Comparison of ENCODE assay signal across 8 cellular contexts in genomic region chr15:72227192-72227586, GRCh38. TPM values are rescaled to one million over a fixed set of nuclear protein-coding genes. Genes with fewer than 3 reads are reported as not detected.
DNase-seq lines count a peak whose midpoint lies in the region; FAIRE-seq and TF ChIP-seq lines count a peak whose summit lies in the region.

No MANE protein-coding gene starts in this region.

- no peak for FAIRE-seq in astrocyte (lab: Jason Lieb, UNC)

- H3K27ac Mint-ChIP-seq in astrocyte (ENCODE audit: unreplicated experiment), result peak overlapping the region; percentile 96

- peak overlapping the region; percentile 99 for H3K4me3 ChIP-seq in GM12875 (ENCODE audit: low read depth, low read length)
- H3K4me3 ChIP-seq in astrocyte (ENCODE audit: insufficient read depth, low read depth, low read length), result peak overlapping the region; percentile 78
- H3K4me3 ChIP-seq in mesenchymal stem cell (ENCODE audit: insufficient read depth in 1 of 2, low read depth in 1 of 2, low read length in 2 of 2), result peak overlapping the region in 1 of 2 experiments; percentile 98
- H3K4me3 ChIP-seq in tibial artery, result peak overlapping the region in 1 of 2 donors; percentile 7

- peaks cover 48% of the 10 kb centered on the region for H3K4me1 Mint-ChIP-seq in astrocyte (ENCODE audit: low read depth, unreplicated experiment)

- no peak overlapping the region for H3K4ac ChIP-seq in mesenchymal stem cell (ENCODE audit: low read depth in 1 of 2, low read length in 2 of 2)

- H3K4me1 ChIP-seq in astrocyte (ENCODE audit: insufficient read depth, low read length) (peaks cover 57% of the 10 kb centered on the region), mesenchymal stem cell (ENCODE audit: control insufficient read depth, insufficient read depth, low read depth, low read length) (peaks cover 22% of the 10 kb centered on the region), tibial artery (peaks cover 0 to 57% (median 45%) of the 10 kb centered on the region in 4 donors)

- no peak for TF ChIP-seq CTCF in GM12875 (IDR thresholded peaks at IDR 0.05; ENCODE audit: borderline replicate concordance, insufficient read depth, low read depth, low read length)
- TF ChIP-seq CTCF in astrocyte (IDR thresholded peaks at IDR 0.05; ENCODE audit: insufficient read depth, low read depth, low read length), result no peak
- TF ChIP-seq CTCF in tibial artery (IDR thresholded peaks at IDR 0.05), result no peak

- peak overlapping the region; percentile 87 for H3K27ac ChIP-seq in astrocyte (ENCODE audit: low read depth, low read length)
- H3K27ac ChIP-seq in mesenchymal stem cell (ENCODE audit: low read length, poor library complexity, severe bottlenecking), result peak overlapping the region; percentile 98
- peak overlapping the region; percentile 100 for H3K27ac ChIP-seq in tibial artery

- peaks cover 36% of the 10 kb centered on the region for H3K36me3 Mint-ChIP-seq in astrocyte (ENCODE audit: low read depth, unreplicated experiment)

- H3K4me3 Mint-ChIP-seq in astrocyte (ENCODE audit: unreplicated experiment), result peak overlapping the region; percentile 100

- H3K9ac ChIP-seq in astrocyte (ENCODE audit: low read length) (peak overlapping the region; percentile 71), mesenchymal stem cell (ENCODE audit: low read length) (peak overlapping the region; percentile 99)

- no peak overlapping the region for H2AFZ ChIP-seq in astrocyte (ENCODE audit: low read depth, low read length)
- no peak overlapping the region for H2AFZ ChIP-seq in mesenchymal stem cell (ENCODE audit: low read depth, low read length)

- H3K18ac ChIP-seq in mesenchymal stem cell (ENCODE audit: low read depth in 1 of 2, low read length in 2 of 2), result no peak overlapping the region

- no peaks in the 10 kb centered on the region for H3K79me1 ChIP-seq in mesenchymal stem cell (replicated peaks; ENCODE audit: low read length, poor library complexity, severe bottlenecking)

- no peak overlapping the region for H2AK5ac ChIP-seq in mesenchymal stem cell (ENCODE audit: low read length, severe bottlenecking)

- H3K4me2 ChIP-seq in astrocyte (ENCODE audit: low read length) (peak overlapping the region; percentile 90), mesenchymal stem cell (ENCODE audit: low read length, poor library complexity, severe bottlenecking) (peak overlapping the region; percentile 44)

- H3K9me3 ChIP-seq in astrocyte (ENCODE audit: insufficient read depth, low read depth, low read length), result no peaks in the 10 kb centered on the region
- H3K9me3 ChIP-seq in mesenchymal stem cell (ENCODE audit: control insufficient read depth, low read length), result no peaks in the 10 kb centered on the region
- no peaks in the 10 kb centered on the region for H3K9me3 ChIP-seq in tibial artery

- no peak overlapping the region for H3K14ac ChIP-seq in mesenchymal stem cell (ENCODE audit: low read length in 2 of 2)

- H2BK15ac ChIP-seq in mesenchymal stem cell (ENCODE audit: low read depth, poor library complexity, severe bottlenecking), result no peak overlapping the region

- intact Hi-C loops in tibial artery (cut with DNase I; ENCODE audit: low total_unique reads), result no loop called here

- H3K9me3 Mint-ChIP-seq in astrocyte (ENCODE audit: unreplicated experiment), result no peaks in the 10 kb centered on the region

- H3K79me2 ChIP-seq in astrocyte (ENCODE audit: insufficient read depth, low read length), result peaks cover 85% of the 10 kb centered on the region

- H4K8ac ChIP-seq in mesenchymal stem cell (ENCODE audit: low read length), result no peak overlapping the region

- H2BK5ac ChIP-seq in mesenchymal stem cell (ENCODE audit: low read depth, low read length, poor library complexity, severe bottlenecking), result peak overlapping the region; percentile 10

- no peaks in the 10 kb centered on the region for H3K27me3 Mint-ChIP-seq in astrocyte (ENCODE audit: low read depth, unreplicated experiment)

- peaks cover 70% of the 10 kb centered on the region for H4K20me1 ChIP-seq in astrocyte (ENCODE audit: insufficient read depth, low read length)

- no peak overlapping the region for H2BK120ac ChIP-seq in mesenchymal stem cell (ENCODE audit: low read depth, low read length)

- H2BK12ac ChIP-seq in mesenchymal stem cell (ENCODE audit: low read length in 2 of 2), result no peak overlapping the region

- H3K36me3 ChIP-seq in astrocyte (ENCODE audit: insufficient read depth, low read length) (peaks cover 27% of the 10 kb centered on the region), mesenchymal stem cell (ENCODE audit: control insufficient read depth in 1 of 2, insufficient read depth in 2 of 2, low read depth in 1 of 2, low read length in 2 of 2) (peaks cover 18 to 32% of the 10 kb centered on the region in 2 experiments), tibial artery (no peaks in the 10 kb centered on the region)

- no peak overlapping the region for H4K91ac ChIP-seq in mesenchymal stem cell (ENCODE audit: low read length)

- DNase-seq in RPMI7951 (ENCODE audit: low read depth) (peak; percentile 92), astrocyte (ENCODE audit: low read depth) (peak; percentile 91), mesenchymal stem cell (peak; percentile 87), tibial artery (peak in 1 of 2 donors; percentile 65), inferior parietal cortex (ENCODE audit: extremely low spot score) (no peak), SKM-1 treated with dmso at 0.1 percent for 144 hours (lab: John Stamatoyannopoulos, UW; ENCODE audit: unreplicated experiment) (no peak), NCI-H2107 (lab: John Stamatoyannopoulos, UW) (no peak)

- H3K27me3 ChIP-seq in astrocyte (ENCODE audit: insufficient read depth, low read length) (no peaks in the 10 kb centered on the region), mesenchymal stem cell (ENCODE audit: control insufficient read depth in 1 of 2, insufficient read depth in 1 of 2, low read length in 2 of 2) (no peaks in the 10 kb centered on the region), tibial artery (no peaks in the 10 kb centered on the region)

- no peak overlapping the region for H3K23ac ChIP-seq in mesenchymal stem cell (ENCODE audit: low read length in 2 of 2)

- WGBS in mesenchymal stem cell, result 9% methylated on average over 8 of the region's 8 CpGs

RNA-seq across cellular contexts. Expression of gene PKM, which starts 3.8 kb away (rescaled TPM):
- 2,644 and 2,870 TPM in 2 replicates for total RNA-seq in RPMI7951 (2014; rRNA removed; shearing (Covaris generic))
- 2,189 and 2,288 TPM in 2 replicates for total RNA-seq in astrocyte
- 999 TPM for polyA plus RNA-seq in mesenchymal stem cell (2013, experiment 1 of 2)
- polyA plus RNA-seq in mesenchymal stem cell (2013, experiment 2 of 2), result 982 TPM

RNA-seq across cellular contexts. Expression of gene GRAMD2A, which starts 29.6 kb away (rescaled TPM):
- total RNA-seq in RPMI7951 (2014; rRNA removed; shearing (Covaris generic)), result not detected in 2 replicates
- 0.68 and 0.77 TPM in 2 replicates for total RNA-seq in astrocyte
- not detected for polyA plus RNA-seq in mesenchymal stem cell (2013, experiment 1 of 2)
- 0.07 TPM for polyA plus RNA-seq in mesenchymal stem cell (2013, experiment 2 of 2)

RNA-seq across cellular contexts. Expression of gene PARP6, which starts 45.2 kb away (rescaled TPM):
- 19.5 and 28.8 TPM in 2 replicates for total RNA-seq in RPMI7951 (2014; rRNA removed; shearing (Covaris generic))
- 49.9 and 62.7 TPM in 2 replicates for total RNA-seq in astrocyte
- polyA plus RNA-seq in mesenchymal stem cell (2013, experiment 1 of 2), result 35.6 TPM
- 36.7 TPM for polyA plus RNA-seq in mesenchymal stem cell (2013, experiment 2 of 2)

Comparison
In these comparisons a context has a peak if more than half of its experiments do, and no peak if none do; other contexts are left out.
1. DNase-seq: peak in RPMI7951 (single experiment), astrocyte (single experiment) and mesenchymal stem cell (single experiment); none in inferior parietal cortex (single experiment), SKM-1 treated with dmso at 0.1 percent for 144 hours (single experiment) and NCI-H2107 (single experiment).
2. Peak in every context shown above with its lines, with median percentiles within 50 percentile points of each other: H3K27ac ChIP-seq.